ENCODE assay signal across 14 cellular contexts in genomic region chr10:100808851-100809250, GRCh38.
DNase-seq lines count a peak whose midpoint lies in the region; ATAC-seq and TF ChIP-seq lines count a peak whose summit lies in the region.
"Had no signal": no experiment of that assay in that cellular context is flagged by ENCODE, and none has a peak within 500 bp of the region (broad histone marks: within the 10 kb centered on the region; RNA-seq: fewer than 3 reads in every experiment).

No MANE protein-coding gene starts in this region.

- H3K4me1 Mint-ChIP-seq in glutamatergic neuron (ENCODE audit: low read depth, unreplicated experiment), result peaks cover 6% of the 10 kb centered on the region
- H3K4me1 Mint-ChIP-seq in type B pancreatic cell (ENCODE audit: unreplicated experiment), result peaks cover 18% of the 10 kb centered on the region
- H3K4me1 Mint-ChIP-seq: CD4-positive, CD25-positive, alpha-beta regulatory T cell had no signal

- no peak overlapping the region for H3K4me3 ChIP-seq in H7 (ENCODE audit: insufficient read depth, low read depth, low read length)
- H3K4me3 ChIP-seq in osteoblast (ENCODE audit: insufficient read depth, low read length), result no peak overlapping the region
- no peak overlapping the region for H3K4me3 ChIP-seq in upper lobe of right lung
- H3K4me3 ChIP-seq: GM23248 had no signal

- H3K27me3 ChIP-seq in H7 (ENCODE audit: control insufficient read depth, insufficient read depth, low read length) (peaks cover 8% of the 10 kb centered on the region), osteoblast (ENCODE audit: insufficient read depth, low read length) (peaks cover 89% of the 10 kb centered on the region), upper lobe of right lung (peaks cover 62% of the 10 kb centered on the region)
- H3K27me3 ChIP-seq: BE2C had no signal

- no peaks in the 10 kb centered on the region for H4K20me1 ChIP-seq in osteoblast (ENCODE audit: insufficient read depth, low read length)

- ATAC-seq in upper lobe of right lung, result no peak

- no peaks in the 10 kb centered on the region for H3K79me2 ChIP-seq in osteoblast (ENCODE audit: insufficient read depth, low read length)

- H3K27ac ChIP-seq in osteoblast (ENCODE audit: low read depth, low read length), result no peak overlapping the region
- no peak overlapping the region for H3K27ac ChIP-seq in upper lobe of right lung
- H3K27ac ChIP-seq: GM23248, HL-60 had no signal

- H3K36me3 Mint-ChIP-seq in glutamatergic neuron (ENCODE audit: unreplicated experiment) (no peaks in the 10 kb centered on the region), type B pancreatic cell (no peaks in the 10 kb centered on the region)
- H3K36me3 Mint-ChIP-seq: CD4-positive, CD25-positive, alpha-beta regulatory T cell had no signal

- no peak overlapping the region for H2AFZ ChIP-seq in osteoblast (ENCODE audit: low read length)
- H2AFZ ChIP-seq: GM23248 had no signal

- intact Hi-C loops in upper lobe of right lung (cut with DNase I), result no loop called here

- in situ Hi-C loops in KBM-7 (cut with MboI; ENCODE audit: low pct_unique_long_range_greater_than_20kb, low sequenced_read_pairs), result no loop called here

- H3K36me3 ChIP-seq in H7 (replicated peaks; ENCODE audit: control insufficient read depth, insufficient read depth, low read length) (no peaks in the 10 kb centered on the region), osteoblast (ENCODE audit: insufficient read depth, low read length) (no peaks in the 10 kb centered on the region), upper lobe of right lung (no peaks in the 10 kb centered on the region)
- H3K36me3 ChIP-seq: BE2C had no signal

- no peak overlapping the region for H3K4me2 ChIP-seq in osteoblast (ENCODE audit: insufficient read depth, low read length)

- no peaks in the 10 kb centered on the region for H3K9me3 ChIP-seq in osteoblast (ENCODE audit: low read depth, low read length)
- no peaks in the 10 kb centered on the region for H3K9me3 ChIP-seq in upper lobe of right lung
- H3K9me3 ChIP-seq: BE2C, Caco-2 had no signal

- H3K9me3 Mint-ChIP-seq in glutamatergic neuron (ENCODE audit: unreplicated experiment) (peaks cover 2% of the 10 kb centered on the region), type B pancreatic cell (no peaks in the 10 kb centered on the region)

- H3K27ac Mint-ChIP-seq in glutamatergic neuron (ENCODE audit: unreplicated experiment), result no peak overlapping the region
- no peak overlapping the region for H3K27ac Mint-ChIP-seq in type B pancreatic cell
- H3K27ac Mint-ChIP-seq: CD4-positive, CD25-positive, alpha-beta regulatory T cell had no signal

- H3K27me3 Mint-ChIP-seq in glutamatergic neuron (ENCODE audit: unreplicated experiment), result peaks cover 9% of the 10 kb centered on the region
- peaks cover 72% of the 10 kb centered on the region for H3K27me3 Mint-ChIP-seq in type B pancreatic cell

- no peak overlapping the region for H3K4me3 Mint-ChIP-seq in glutamatergic neuron (ENCODE audit: unreplicated experiment)
- no peak overlapping the region for H3K4me3 Mint-ChIP-seq in type B pancreatic cell
- H3K4me3 Mint-ChIP-seq: CD4-positive, CD25-positive, alpha-beta regulatory T cell had no signal

- H3K4me1 ChIP-seq in osteoblast (ENCODE audit: insufficient read depth, low read length), result no peaks in the 10 kb centered on the region
- H3K4me1 ChIP-seq in upper lobe of right lung, result no peaks in the 10 kb centered on the region
- H3K4me1 ChIP-seq: BE2C, Caco-2 had no signal

- no peak for TF ChIP-seq CTCF in glutamatergic neuron (IDR thresholded peaks at IDR 0.05; ENCODE audit: partially characterized antibody, unreplicated experiment)
- TF ChIP-seq CTCF in osteoblast (IDR thresholded peaks at IDR 0.05; ENCODE audit: extremely low read depth, low read depth, low read length), result no peak
- no peak for TF ChIP-seq CTCF in upper lobe of right lung (IDR thresholded peaks at IDR 0.05)
- TF ChIP-seq CTCF in type B pancreatic cell (conservative IDR thresholded peaks at IDR 0.05), result no peak

- DNase-seq in H7 (peak; percentile 25), glutamatergic neuron (peak; percentile 14), osteoblast (ENCODE audit: insufficient read length, low spot score, missing footprints) (peak; percentile 79), upper lobe of right lung (peak; percentile 38), type B pancreatic cell (ENCODE audit: extremely low spot score, unreplicated experiment) (no peak), KBM-7 (no peak)
- DNase-seq: BE2C; C1 segment of cervical spinal cord; Caco-2; CD4-positive, CD25-positive, alpha-beta regulatory T cell; GDM1; GM23248; HCEC 1CT had no signal

Comparison
In these comparisons a context has a peak if more than half of its experiments do, and no peak if none do; other contexts are left out.
1. DNase-seq: peak in H7 (single experiment), glutamatergic neuron (single experiment), osteoblast (single experiment) and upper lobe of right lung (single experiment); none in type B pancreatic cell (single experiment) and KBM-7 (single experiment).